ENCODE assay signal across 6 cellular contexts in the genomic region with DNA sequence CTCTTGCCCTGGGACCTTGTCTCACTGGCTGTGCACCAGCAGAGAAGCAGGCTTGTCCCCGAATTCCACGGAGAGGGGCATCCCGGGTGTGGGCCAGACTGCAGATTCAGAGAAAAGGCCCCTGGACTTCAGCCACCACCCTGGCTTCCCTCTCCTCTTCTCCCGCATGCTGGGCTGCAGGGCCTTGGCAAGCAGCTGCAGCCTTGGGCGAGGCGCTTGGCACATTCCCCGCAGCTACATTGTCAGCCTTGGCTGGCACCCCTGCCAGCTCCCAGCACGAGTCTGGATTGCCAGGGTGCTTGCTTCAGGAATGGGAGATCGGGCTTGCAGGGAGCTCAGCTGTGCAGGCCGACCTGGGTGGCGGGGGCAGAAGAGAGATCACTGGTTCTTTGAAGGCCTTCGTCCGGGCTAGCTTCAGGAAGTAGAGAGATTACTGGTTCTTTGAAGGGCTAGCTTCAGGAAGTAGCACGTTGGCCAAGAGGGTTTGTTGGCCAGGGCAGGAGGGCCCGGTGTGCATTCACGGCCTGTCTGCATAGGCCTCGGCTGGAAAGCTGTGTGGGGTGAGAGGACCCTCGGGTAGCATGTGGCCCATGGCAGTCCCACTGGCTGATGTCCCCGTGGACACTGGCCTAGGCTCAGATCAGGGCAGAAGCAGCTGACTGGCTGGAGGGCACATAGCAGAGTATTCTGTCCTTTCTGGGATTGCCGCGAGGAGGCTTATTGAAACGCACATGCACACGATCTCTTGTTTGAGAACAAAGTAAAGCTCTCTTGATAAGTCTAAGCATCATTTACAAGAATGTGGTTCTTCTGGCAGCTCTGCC. TPM values are rescaled to one million over a fixed set of nuclear protein-coding genes. Genes with fewer than 3 reads are reported as not detected.
DNase-seq lines count a peak whose midpoint lies in the region; ATAC-seq and TF ChIP-seq lines count a peak whose summit lies in the region.

No MANE protein-coding gene starts in this region.

- POLR2A ChIA-PET in activated CD8-positive, alpha-beta T cell treated with anti-CD3 and anti-CD28 coated beads, Interleukin-2, amount 10 ng/mL, durations not matched to agents 7 days and 5 days (lab: Charles Lee), result interaction anchor here (0.7 to 1.9 kb wide), 3 partner anchors 12 to 240 kb away, joined by 3 to 5 read pairs (median 4); a partner anchor contains a TSS

- CTCF ChIA-PET in activated CD8-positive, alpha-beta T cell treated with anti-CD3 and anti-CD28 coated beads, Interleukin-2, amount 10 ng/mL, durations not matched to agents 7 days and 5 days (lab: Charles Lee), result interaction anchor here (1.0 to 1.2 kb wide), 5 partner anchors 7 to 87 kb away, joined by 3 to 5 read pairs (median 3); no protein-coding TSS in a partner anchor

- H3K27ac ChIP-seq in lung (ENCODE audit: low read depth in 1 of 2, low read length in 1 of 2), result peak overlapping the region; percentile 82 to 87

- no peaks in the 10 kb centered on the region for H3K36me3 ChIP-seq in lung (ENCODE audit: control insufficient read depth in 2 of 2, insufficient read depth in 2 of 2, low read length in 2 of 2)

- peaks cover 9 to 15% of the 10 kb centered on the region in 2 donors for H3K4me1 ChIP-seq in lung (ENCODE audit: control insufficient read depth in 2 of 2, insufficient read depth in 2 of 2, low read length in 2 of 2)

- no peak for TF ChIP-seq CTCF in HFFc6 (IDR thresholded peaks at IDR 0.05)
- TF ChIP-seq CTCF in lung (IDR thresholded peaks at IDR 0.05; ENCODE audit: control extremely low read depth, extremely low read depth), result no peak

- peak overlapping the region; percentile 68 for H3K4me3 Mint-ChIP-seq in HFFc6
- H3K4me3 Mint-ChIP-seq in activated CD8-positive, alpha-beta T cell treated with anti-CD3 and anti-CD28 coated beads, Interleukin-2, amount 10 ng/mL, durations not matched to agents 7 days and 5 days, result peak overlapping the region; percentile 66

- 16 to 52% methylated on average over 14 to 23 of the region's 23 CpGs for WGBS in lung, 2 donors

- ATAC-seq in activated CD8-positive, alpha-beta T cell treated with anti-CD3 and anti-CD28 coated beads, Interleukin-2, amount 10 ng/mL, durations not matched to agents 7 days and 5 days, result no peak
- ATAC-seq in lung (ENCODE audit: insufficient read depth, low FRiP score), result no peak
- no peak for ATAC-seq in GM21576 (IDR thresholded peaks at IDR 0.05; ENCODE audit: unreplicated experiment)
- no peak for ATAC-seq in activated naive CD4-positive, alpha-beta T cell treated with anti-CD3 and anti-CD28 coated beads, Interleukin-2, amount 50 U/mL, for 72 hours

- peaks cover 17% of the 10 kb centered on the region for H3K36me3 Mint-ChIP-seq in HFFc6 (ENCODE audit: low read depth)
- peaks cover 31% of the 10 kb centered on the region for H3K36me3 Mint-ChIP-seq in activated CD8-positive, alpha-beta T cell treated with anti-CD3 and anti-CD28 coated beads, Interleukin-2, amount 10 ng/mL, durations not matched to agents 7 days and 5 days (ENCODE audit: low read depth)
- peaks cover 7 to 14% of the 10 kb centered on the region in 2 donors for H3K36me3 Mint-ChIP-seq in activated naive CD4-positive, alpha-beta T cell treated with anti-CD3 and anti-CD28 coated beads, Interleukin-2, amount 50 U/mL, for 72 hours

- H3K27ac Mint-ChIP-seq in HFFc6, result peak overlapping the region; percentile 86
- H3K27ac Mint-ChIP-seq in activated CD8-positive, alpha-beta T cell treated with anti-CD3 and anti-CD28 coated beads, Interleukin-2, amount 10 ng/mL, durations not matched to agents 7 days and 5 days, result peak overlapping the region; percentile 83
- peak overlapping the region in 1 of 2 donors; percentile 18 for H3K27ac Mint-ChIP-seq in activated naive CD4-positive, alpha-beta T cell treated with anti-CD3 and anti-CD28 coated beads, Interleukin-2, amount 50 U/mL, for 72 hours

- H3K4me1 Mint-ChIP-seq in HFFc6 (ENCODE audit: low read depth), result peaks cover 29% of the 10 kb centered on the region
- H3K4me1 Mint-ChIP-seq in activated CD8-positive, alpha-beta T cell treated with anti-CD3 and anti-CD28 coated beads, Interleukin-2, amount 10 ng/mL, durations not matched to agents 7 days and 5 days (ENCODE audit: low read depth), result peaks cover 41% of the 10 kb centered on the region

- DNase-seq in HFFc6, result no peak
- no peak for DNase-seq in activated CD8-positive, alpha-beta T cell treated with anti-CD3 and anti-CD28 coated beads, Interleukin-2, amount 10 ng/mL, durations not matched to agents 7 days and 5 days
- no peak for DNase-seq in lung (ENCODE audit: low spot score)
- DNase-seq in activated gamma-delta T cell (lab: John Stamatoyannopoulos, UW), result no peak
- no peak for DNase-seq in activated naive CD4-positive, alpha-beta T cell treated with anti-CD3 and anti-CD28 coated beads, Interleukin-2, amount 50 U/mL, for 72 hours (ENCODE audit: low spot score in 2 of 2)

- H3K9me3 Mint-ChIP-seq in HFFc6, result peaks cover 7% of the 10 kb centered on the region; the same call in 1 of the 2 replicates
- peaks cover 9% of the 10 kb centered on the region for H3K9me3 Mint-ChIP-seq in activated CD8-positive, alpha-beta T cell treated with anti-CD3 and anti-CD28 coated beads, Interleukin-2, amount 10 ng/mL, durations not matched to agents 7 days and 5 days (ENCODE audit: insufficient read depth)
- peaks cover 0 to 5% of the 10 kb centered on the region in 2 donors for H3K9me3 Mint-ChIP-seq in activated naive CD4-positive, alpha-beta T cell treated with anti-CD3 and anti-CD28 coated beads, Interleukin-2, amount 50 U/mL, for 72 hours

- peaks cover 0 to 23% of the 10 kb centered on the region in 2 donors for H3K9me3 ChIP-seq in lung (ENCODE audit: control insufficient read depth in 2 of 2, insufficient read depth in 1 of 2, low read length in 1 of 2)

- no peak overlapping the region for H3K4me3 ChIP-seq in lung

- no peaks in the 10 kb centered on the region for H3K27me3 ChIP-seq in lung (ENCODE audit: control insufficient read depth, insufficient read depth)

- no peaks in the 10 kb centered on the region for H3K27me3 Mint-ChIP-seq in HFFc6 (ENCODE audit: insufficient read depth)
- H3K27me3 Mint-ChIP-seq in activated CD8-positive, alpha-beta T cell treated with anti-CD3 and anti-CD28 coated beads, Interleukin-2, amount 10 ng/mL, durations not matched to agents 7 days and 5 days (ENCODE audit: low read depth), result no peaks in the 10 kb centered on the region

RNA-seq across cellular contexts. Expression of a gene that starts 2.7 kb away (rescaled TPM):
- total RNA-seq in HFFc6 (2021; fragmentation: NEBNext Ultra II Directional; extraction: Animal tissue kit (Norgen Biotek cat#: 25700)), result 10 to 100 TPM; 12.9 to 18.9 (median 14.5) TPM
- total RNA-seq in activated CD8-positive, alpha-beta T cell treated with anti-CD3 and anti-CD28 coated beads, Interleukin-2, amount 10 ng/mL, durations not matched to agents 7 days and 5 days, result 10 to 100 TPM; 14.6 to 15.9 TPM
- total RNA-seq in lung, result 10 to 100 TPM in 1 of 2 donors, 1 to 10 TPM in 1; 5.7 to 19.7 TPM
- polyA plus RNA-seq in lung, result 10 to 100 TPM in 1 of 2 donors, 1 to 10 TPM in 1; 7.9 to 12.7 TPM
- total RNA-seq in activated naive CD4-positive, alpha-beta T cell treated with anti-CD3 and anti-CD28 coated beads, Interleukin-2, amount 50 U/mL, for 72 hours, result 1 to 10 TPM; 5.6 to 6.7 TPM

RNA-seq across cellular contexts. Expression of a gene that starts 3.1 kb away (rescaled TPM):
- total RNA-seq in HFFc6 (2021; fragmentation: NEBNext Ultra II Directional; extraction: Animal tissue kit (Norgen Biotek cat#: 25700)), result 100 to 1,000 TPM; 203 to 295 (median 218) TPM
- 100 to 1,000 TPM; 155 to 158 TPM for total RNA-seq in activated CD8-positive, alpha-beta T cell treated with anti-CD3 and anti-CD28 coated beads, Interleukin-2, amount 10 ng/mL, durations not matched to agents 7 days and 5 days
- total RNA-seq in lung, result 100 to 1,000 TPM in 1 of 2 donors, 10 to 100 TPM in 1; 76.8 to 233 TPM
- polyA plus RNA-seq in lung, result 100 to 1,000 TPM; 180 to 283 TPM
- total RNA-seq in activated naive CD4-positive, alpha-beta T cell treated with anti-CD3 and anti-CD28 coated beads, Interleukin-2, amount 50 U/mL, for 72 hours, result 10 to 100 TPM; 67.4 to 92.7 TPM

RNA-seq across cellular contexts. Expression of a gene that starts 36.7 kb away (rescaled TPM):
- 10 to 100 TPM; 13.2 to 33.4 (median 15.8) TPM for total RNA-seq in HFFc6 (2021; fragmentation: NEBNext Ultra II Directional; extraction: Animal tissue kit (Norgen Biotek cat#: 25700))
- 1 to 10 TPM in 1 of 2 experiments, under 1 TPM in 1; 0.83 to 1.4 TPM for total RNA-seq in activated CD8-positive, alpha-beta T cell treated with anti-CD3 and anti-CD28 coated beads, Interleukin-2, amount 10 ng/mL, durations not matched to agents 7 days and 5 days
- total RNA-seq in lung, result 1 to 10 TPM; 1.0 to 2.6 TPM
- 1 to 10 TPM; 1.2 to 1.7 TPM for polyA plus RNA-seq in lung
- 1 to 10 TPM; 1.5 to 3.2 TPM for total RNA-seq in activated naive CD4-positive, alpha-beta T cell treated with anti-CD3 and anti-CD28 coated beads, Interleukin-2, amount 50 U/mL, for 72 hours

RNA-seq across cellular contexts. Expression of a gene that starts 39.6 kb away (rescaled TPM):
- total RNA-seq in HFFc6 (2021; fragmentation: NEBNext Ultra II Directional; extraction: Animal tissue kit (Norgen Biotek cat#: 25700)), result 10 to 100 TPM; 14.0 to 33.8 (median 17.7) TPM
- 1 to 10 TPM in 1 of 2 experiments, under 1 TPM in 1; 0.82 to 1.3 TPM for total RNA-seq in activated CD8-positive, alpha-beta T cell treated with anti-CD3 and anti-CD28 coated beads, Interleukin-2, amount 10 ng/mL, durations not matched to agents 7 days and 5 days
- total RNA-seq in lung, result 10 to 100 TPM in 1 of 2 donors, 1 to 10 TPM in 1; 9.6 to 21.5 TPM
- polyA plus RNA-seq in lung, result 10 to 100 TPM in 1 of 2 donors, 1 to 10 TPM in 1; 5.3 to 10.2 TPM
- 1 to 10 TPM in 1 of 2 donors, under 1 TPM in 1; 0.16 to 2.2 TPM for total RNA-seq in activated naive CD4-positive, alpha-beta T cell treated with anti-CD3 and anti-CD28 coated beads, Interleukin-2, amount 50 U/mL, for 72 hours

RNA-seq across cellular contexts. Expression of a gene that starts 53.5 kb away (rescaled TPM):
- total RNA-seq in HFFc6 (2021; fragmentation: NEBNext Ultra II Directional; extraction: Animal tissue kit (Norgen Biotek cat#: 25700)), result under 1 TPM; 0.14 to 0.51 (median 0.27) TPM
- not detected for total RNA-seq in activated CD8-positive, alpha-beta T cell treated with anti-CD3 and anti-CD28 coated beads, Interleukin-2, amount 10 ng/mL, durations not matched to agents 7 days and 5 days
- total RNA-seq in lung, result under 1 TPM; 0.15 to 0.23 TPM
- polyA plus RNA-seq in lung, result under 1 TPM; 0.04 to 0.14 TPM
- not detected for total RNA-seq in activated naive CD4-positive, alpha-beta T cell treated with anti-CD3 and anti-CD28 coated beads, Interleukin-2, amount 50 U/mL, for 72 hours
